8 cellular contexts compared by ENCODE assay signal in the genomic region with DNA sequence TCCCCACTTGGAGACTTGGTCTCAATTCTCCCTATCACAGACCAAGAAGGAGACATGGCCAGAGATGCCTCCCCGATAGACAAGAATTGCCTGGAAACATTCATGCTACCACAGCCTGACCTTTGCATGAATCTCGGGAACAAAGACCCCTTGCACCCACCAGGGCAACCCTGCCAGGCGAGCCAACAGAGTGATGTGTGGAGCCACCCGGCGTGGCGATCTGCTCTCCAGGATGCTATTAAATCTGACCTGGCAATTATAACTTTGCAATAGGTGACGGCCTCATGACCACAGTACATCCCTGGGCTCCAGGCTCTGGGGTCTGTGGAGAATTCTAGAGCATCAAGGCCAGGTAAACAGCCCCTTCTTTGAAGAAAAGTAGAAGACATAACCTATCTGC. TPM values are rescaled to one million over a fixed set of nuclear protein-coding genes. Genes with fewer than 3 reads are reported as not detected.
"Had no signal": no experiment of that assay in that cellular context is flagged by ENCODE, and none has a peak within 500 bp of the region (broad histone marks: within the 10 kb centered on the region; RNA-seq: fewer than 3 reads in every experiment).

No MANE protein-coding gene starts in this region.

- ATAC-seq: GM23338 had no signal

- H3K4me3 Mint-ChIP-seq: GM23338, H9 had no signal

- DNase-seq: H9, HCEC 1CT, IMR-90 had no signal

- H3K27ac Mint-ChIP-seq: GM23338, H9 had no signal

- FAIRE-seq: H1, H54, HTR-8/SVneo had no signal

- H3K4me3 ChIP-seq: GM23338 had no signal

RNA-seq across cellular contexts. Expression of a gene that starts 31.1 kb away (rescaled TPM):
- total RNA-seq: HT-29 had no signal
